ENCODE assay signal across 1 cellular context in genomic region chr1:31955917-31956736, GRCh38.
TF ChIP-seq lines count a peak whose summit lies in the region.

No MANE protein-coding gene starts in this region.

TF ChIP-seq in HEK293, 187 proteins besides CTCF, POLR2A, EP300 and RAD21 (continued from another document):
- TF ChIP-seq ATF2 (tag by site-specific recombination; IDR thresholded peaks at IDR 0.05; ENCODE audit: low read depth) = no peak
